8 cellular contexts compared by ENCODE assay signal in genomic region chr18:4017479-4017878, GRCh38.
A peak's percentile ranks its signal among the peaks of the same experiment; 100 is the strongest.
DNase-seq lines count a peak whose midpoint lies in the region; ATAC-seq and TF ChIP-seq lines count a peak whose summit lies in the region.

No MANE protein-coding gene starts in this region.

- H3K36me3 ChIP-seq in GM23338 (ENCODE audit: insufficient read depth): no peaks in the 10 kb centered on the region
- no peaks in the 10 kb centered on the region for H3K36me3 ChIP-seq in upper lobe of left lung
- no peaks in the 10 kb centered on the region for H3K36me3 ChIP-seq in esophagus squamous epithelium

- H3K27me3 ChIP-seq in GM23338 (ENCODE audit: insufficient read depth): no peaks in the 10 kb centered on the region
- no peaks in the 10 kb centered on the region for H3K27me3 ChIP-seq in upper lobe of left lung
- no peaks in the 10 kb centered on the region for H3K27me3 ChIP-seq in esophagus squamous epithelium

- 33 to 39% methylated on average over 3 of the region's 3 CpGs for WGBS in upper lobe of left lung, 2 donors
- WGBS in esophagus squamous epithelium, 2 donors: 33 to 66% methylated on average over 3 of the region's 3 CpGs

- H3K27ac Mint-ChIP-seq in GM23338: peak overlapping the region; percentile 2; the same call in 1 of the 2 replicates

- peaks cover 8% of the 10 kb centered on the region for H3K27me3 Mint-ChIP-seq in GM23338 (ENCODE audit: insufficient read depth, low read depth, poor library complexity)

- peak; percentile 86 for ATAC-seq in GM18498 (IDR thresholded peaks at IDR 0.05; ENCODE audit: unreplicated experiment)
- peak; percentile 98 for ATAC-seq in GM23338
- ATAC-seq in upper lobe of left lung (ENCODE audit: low FRiP score in 2 of 2): no peak

- H3K36me3 Mint-ChIP-seq in GM23338 (ENCODE audit: low read depth): peaks cover 9% of the 10 kb centered on the region

- peaks cover 8% of the 10 kb centered on the region; the same call in 2 of the 3 replicates for H3K9me3 Mint-ChIP-seq in GM23338

- no peaks in the 10 kb centered on the region for H3K9me3 ChIP-seq in upper lobe of left lung
- H3K9me3 ChIP-seq in esophagus squamous epithelium: no peaks in the 10 kb centered on the region

- H3K4me3 ChIP-seq in GM23338 (no peak overlapping the region), upper lobe of left lung (no peak overlapping the region), esophagus squamous epithelium (no peak overlapping the region)

- H3K27ac ChIP-seq in GM23338 (ENCODE audit: low read depth) (no peak overlapping the region), upper lobe of left lung (no peak overlapping the region), esophagus squamous epithelium (no peak overlapping the region)

- no peaks in the 10 kb centered on the region for H3K79me2 ChIP-seq in GM23338 (replicated peaks; ENCODE audit: insufficient read depth)

- 0 out of 2 replicates have a peak, but pooled peaks cover 3% of the 10 kb centered on the region for H3K9me2 ChIP-seq in GM23338 (ENCODE audit: insufficient read depth)

- TF ChIP-seq CTCF in GM23338 (conservative IDR thresholded peaks at IDR 0.05; ENCODE audit: low read depth in 2 of 2): peak; percentile 67 to 70
- TF ChIP-seq CTCF in upper lobe of left lung (IDR thresholded peaks at IDR 0.05): no peak
- TF ChIP-seq CTCF in esophagus squamous epithelium (IDR thresholded peaks at IDR 0.05): no peak

- H3K4me1 Mint-ChIP-seq in GM23338: peaks cover 50% of the 10 kb centered on the region

- DNase-seq in GM23338 (ENCODE audit: low spot score) (peak; percentile 87), MV-4-11 (lab: John Stamatoyannopoulos, UW) (peak; percentile 19), iPS DF 19.7 (ENCODE audit: low read depth, low spot score) (peak; percentile 50), upper lobe of left lung (no peak), NCI-H1417 treated with DMSO at 0.1 percent for 48 hours (lab: John Stamatoyannopoulos, UW) (no peak), esophagus squamous epithelium (lab: John Stamatoyannopoulos, UW) (no peak)
- no peak for DNase-seq in activated CD8-positive, alpha-beta memory T cell treated with anti-CD3 and anti-CD28 coated beads, Interleukin-2, amount 50 U/mL, for 4 hours

- intact Hi-C loops in esophagus squamous epithelium (cut with DNase I): no loop called here

- H3K4me1 ChIP-seq in GM23338 (ENCODE audit: insufficient read depth): peaks cover 45% of the 10 kb centered on the region
- no peaks in the 10 kb centered on the region for H3K4me1 ChIP-seq in upper lobe of left lung
- H3K4me1 ChIP-seq in esophagus squamous epithelium: no peaks in the 10 kb centered on the region

- 0 out of 2 replicates have a peak, but pooled peaks cover 7% of the 10 kb centered on the region for H3F3A ChIP-seq in GM23338 (replicated peaks; ENCODE audit: low read depth)

- no peaks in the 10 kb centered on the region for H4K20me1 ChIP-seq in GM23338 (replicated peaks; ENCODE audit: insufficient read depth)

- H3K4me3 Mint-ChIP-seq in GM23338: no peak overlapping the region

- H2AFZ ChIP-seq in GM23338: no peak overlapping the region

- no peak for TF ChIP-seq POLR2A in upper lobe of left lung (IDR thresholded peaks at IDR 0.05)
- no peak for TF ChIP-seq POLR2A in esophagus squamous epithelium (IDR thresholded peaks at IDR 0.05)

- TF ChIP-seq EP300 in upper lobe of left lung (IDR thresholded peaks at IDR 0.05): no peak

- peak overlapping the region; percentile 10; the same call in 1 of the 2 replicates for H3K4me2 ChIP-seq in GM23338

TF ChIP-seq in GM23338, 12 proteins besides CTCF, POLR2A, EP300 and RAD21 (continues in another document):
- TF ChIP-seq NANOG (IDR thresholded peaks at IDR 0.05; ENCODE audit: borderline replicate concordance) (no peak), CREB1 (CRISPR knock-in tag; IDR thresholded peaks at IDR 0.05; ENCODE audit: low read depth) (no peak), POLR2AphosphoS5 (IDR thresholded peaks at IDR 0.05; ENCODE audit: low read depth) (no peak), REST (IDR thresholded peaks at IDR 0.05; ENCODE audit: unreplicated experiment) (no peak), ZNF114 (CRISPR knock-in tag; IDR thresholded peaks at IDR 0.05) (no peak), EZH2phosphoT487 (IDR thresholded peaks at IDR 0.05; ENCODE audit: unreplicated experiment) (no peak), JUNB (IDR thresholded peaks at IDR 0.05; ENCODE audit: unreplicated experiment) (no peak), EZH2 (IDR thresholded peaks at IDR 0.05; ENCODE audit: low read depth, unreplicated experiment) (no peak)
- TF ChIP-seq, protein P1, sequence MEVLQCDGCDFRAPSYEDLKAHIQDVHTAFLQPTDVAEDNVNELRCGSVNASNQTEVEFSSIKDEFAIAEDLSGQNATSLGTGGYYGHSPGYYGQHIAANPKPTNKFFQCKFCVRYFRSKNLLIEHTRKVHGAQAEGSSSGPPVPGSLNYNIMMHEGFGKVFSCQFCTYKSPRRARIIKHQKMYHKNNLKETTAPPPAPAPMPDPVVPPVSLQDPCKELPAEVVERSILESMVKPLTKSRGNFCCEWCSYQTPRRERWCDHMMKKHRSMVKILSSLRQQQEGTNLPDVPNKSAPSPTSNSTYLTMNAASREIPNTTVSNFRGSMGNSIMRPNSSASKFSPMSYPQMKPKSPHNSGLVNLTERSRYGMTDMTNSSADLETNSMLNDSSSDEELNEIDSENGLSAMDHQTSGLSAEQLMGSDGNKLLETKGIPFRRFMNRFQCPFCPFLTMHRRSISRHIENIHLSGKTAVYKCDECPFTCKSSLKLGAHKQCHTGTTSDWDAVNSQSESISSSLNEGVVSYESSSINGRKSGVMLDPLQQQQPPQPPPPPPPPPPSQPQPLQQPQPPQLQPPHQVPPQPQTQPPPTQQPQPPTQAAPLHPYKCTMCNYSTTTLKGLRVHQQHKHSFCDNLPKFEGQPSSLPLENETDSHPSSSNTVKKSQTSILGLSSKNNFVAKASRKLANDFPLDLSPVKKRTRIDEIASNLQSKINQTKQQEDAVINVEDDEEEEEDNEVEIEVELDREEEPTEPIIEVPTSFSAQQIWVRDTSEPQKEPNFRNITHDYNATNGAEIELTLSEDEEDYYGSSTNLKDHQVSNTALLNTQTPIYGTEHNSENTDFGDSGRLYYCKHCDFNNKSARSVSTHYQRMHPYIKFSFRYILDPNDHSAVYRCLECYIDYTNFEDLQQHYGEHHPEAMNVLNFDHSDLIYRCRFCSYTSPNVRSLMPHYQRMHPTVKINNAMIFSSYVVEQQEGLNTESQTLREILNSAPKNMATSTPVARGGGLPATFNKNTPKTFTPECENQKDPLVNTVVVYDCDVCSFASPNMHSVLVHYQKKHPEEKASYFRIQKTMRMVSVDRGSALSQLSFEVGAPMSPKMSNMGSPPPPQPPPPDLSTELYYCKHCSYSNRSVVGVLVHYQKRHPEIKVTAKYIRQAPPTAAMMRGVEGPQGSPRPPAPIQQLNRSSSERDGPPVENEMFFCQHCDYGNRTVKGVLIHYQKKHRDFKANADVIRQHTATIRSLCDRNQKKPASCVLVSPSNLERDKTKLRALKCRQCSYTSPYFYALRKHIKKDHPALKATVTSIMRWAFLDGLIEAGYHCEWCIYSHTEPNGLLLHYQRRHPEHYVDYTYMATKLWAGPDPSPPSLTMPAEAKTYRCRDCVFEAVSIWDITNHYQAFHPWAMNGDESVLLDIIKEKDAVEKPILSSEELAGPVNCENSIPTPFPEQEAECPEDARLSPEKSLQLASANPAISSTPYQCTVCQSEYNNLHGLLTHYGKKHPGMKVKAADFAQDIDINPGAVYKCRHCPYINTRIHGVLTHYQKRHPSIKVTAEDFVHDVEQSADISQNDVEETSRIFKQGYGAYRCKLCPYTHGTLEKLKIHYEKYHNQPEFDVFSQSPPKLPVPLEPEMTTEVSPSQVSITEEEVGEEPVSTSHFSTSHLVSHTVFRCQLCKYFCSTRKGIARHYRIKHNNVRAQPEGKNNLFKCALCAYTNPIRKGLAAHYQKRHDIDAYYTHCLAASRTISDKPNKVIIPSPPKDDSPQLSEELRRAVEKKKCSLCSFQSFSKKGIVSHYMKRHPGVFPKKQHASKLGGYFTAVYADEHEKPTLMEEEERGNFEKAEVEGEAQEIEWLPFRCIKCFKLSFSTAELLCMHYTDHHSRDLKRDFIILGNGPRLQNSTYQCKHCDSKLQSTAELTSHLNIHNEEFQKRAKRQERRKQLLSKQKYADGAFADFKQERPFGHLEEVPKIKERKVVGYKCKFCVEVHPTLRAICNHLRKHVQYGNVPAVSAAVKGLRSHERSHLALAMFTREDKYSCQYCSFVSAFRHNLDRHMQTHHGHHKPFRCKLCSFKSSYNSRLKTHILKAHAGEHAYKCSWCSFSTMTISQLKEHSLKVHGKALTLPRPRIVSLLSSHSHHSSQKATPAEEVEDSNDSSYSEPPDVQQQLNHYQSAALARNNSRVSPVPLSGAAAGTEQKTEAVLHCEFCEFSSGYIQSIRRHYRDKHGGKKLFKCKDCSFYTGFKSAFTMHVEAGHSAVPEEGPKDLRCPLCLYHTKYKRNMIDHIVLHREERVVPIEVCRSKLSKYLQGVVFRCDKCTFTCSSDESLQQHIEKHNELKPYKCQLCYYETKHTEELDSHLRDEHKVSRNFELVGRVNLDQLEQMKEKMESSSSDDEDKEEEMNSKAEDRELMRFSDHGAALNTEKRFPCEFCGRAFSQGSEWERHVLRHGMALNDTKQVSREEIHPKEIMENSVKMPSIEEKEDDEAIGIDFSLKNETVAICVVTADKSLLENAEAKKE (CRISPR knock-in tag; IDR thresholded peaks at IDR 0.05): no peak

Comparison
In these comparisons a context has a peak if more than half of its experiments do, and no peak if none do; other contexts are left out.
1. ATAC-seq: peak in GM18498 (single experiment) and GM23338 (single experiment); none in upper lobe of left lung (0 of 2).
2. DNase-seq: peak in GM23338 (single experiment), MV-4-11 (single experiment) and iPS DF 19.7 (single experiment); none in upper lobe of left lung (0 of 2), activated CD8-positive, alpha-beta memory T cell treated with anti-CD3 and anti-CD28 coated beads, Interleukin-2, amount 50 U/mL, for 4 hours (single experiment), NCI-H1417 treated with DMSO at 0.1 percent for 48 hours (single experiment) and esophagus squamous epithelium (single experiment).
3. CTCF ChIP-seq: peak in GM23338 (2 of 2); none in upper lobe of left lung (0 of 6) and esophagus squamous epithelium (0 of 6).